19 cellular contexts compared by ENCODE assay signal in genomic region chr2:9373047-9373446, GRCh38. TPM values are rescaled to one million over a fixed set of nuclear protein-coding genes. Genes with fewer than 3 reads are reported as not detected.
DNase-seq lines count a peak whose midpoint lies in the region; ATAC-seq, FAIRE-seq and TF ChIP-seq lines count a peak whose summit lies in the region.
"Had no signal": no experiment of that assay in that cellular context is flagged by ENCODE, and none has a peak within 500 bp of the region (broad histone marks: within the 10 kb centered on the region; RNA-seq: fewer than 3 reads in every experiment).

No MANE protein-coding gene starts in this region.

- no peaks in the 10 kb centered on the region for H3K27me3 ChIP-seq in BLaER1 treated with 17β-estradiol and CSF1 and Interleukin-3, amounts not matched to agents 10 nM and 100 nM
- H3K27me3 ChIP-seq in HepG2 (ENCODE audit: control insufficient read depth in 1 of 2, insufficient read depth in 2 of 2, low read length in 2 of 2) (no peaks in the 10 kb centered on the region), esophagus muscularis mucosa (no peaks in the 10 kb centered on the region), ovary (no peaks in the 10 kb centered on the region)
- H3K27me3 ChIP-seq: Peyer's patch, uterus had no signal

- no peaks in the 10 kb centered on the region for H3K9me3 ChIP-seq in BLaER1 treated with 17β-estradiol and CSF1 and Interleukin-3, amounts not matched to agents 10 nM and 100 nM (replicated peaks in 1 of 11)
- no peaks in the 10 kb centered on the region for H3K9me3 ChIP-seq in HepG2 (ENCODE audit: low read length)
- no peaks in the 10 kb centered on the region for H3K9me3 ChIP-seq in esophagus muscularis mucosa
- no peaks in the 10 kb centered on the region for H3K9me3 ChIP-seq in ovary
- H3K9me3 ChIP-seq: Peyer's patch, uterus had no signal

- BruUV-seq in HepG2 (replicated peaks; lab: Mats Ljungman, UMichigan): no TSS peak

- intact Hi-C loops in HepG2 (cut with micrococcal nuclease; ENCODE audit: unreplicated experiment) (no loop called here), esophagus muscularis mucosa (cut with DNase I) (no loop called here), ovary (cut with DNase I) (loop anchor here in 2 of 4 donors (5.0 to 10.0 kb wide), 2 partner anchors 228 to 231 kb away; no protein-coding TSS in a partner anchor)

- peaks cover 0 to 33% (median 0%) of the 10 kb centered on the region in 11 experiments; a peak in 5 of 22 replicates for H4K20me1 ChIP-seq in BLaER1 treated with 17β-estradiol and CSF1 and Interleukin-3, amounts not matched to agents 10 nM and 100 nM
- H4K20me1 ChIP-seq in HepG2 (ENCODE audit: insufficient read depth, low read length): no peaks in the 10 kb centered on the region

- no peak overlapping the region for H3K4me3 ChIP-seq in BLaER1 treated with 17β-estradiol and CSF1 and Interleukin-3, amounts not matched to agents 10 nM and 100 nM
- H3K4me3 ChIP-seq in HepG2 (replicated peaks in 1 of 3; ENCODE audit: insufficient read depth in 1 of 3, low read depth in 2 of 3, low read length in 3 of 3): no peak overlapping the region
- H3K4me3 ChIP-seq in esophagus muscularis mucosa: no peak overlapping the region
- no peak overlapping the region for H3K4me3 ChIP-seq in ovary
- H3K4me3 ChIP-seq: Peyer's patch, uterus had no signal

- CTCF ChIA-PET in HepG2 (lab: Yijun Ruan, JAX; ENCODE audit: low intra/inter-chr PET ratio, low total read pairs): no interaction called here

- peaks cover 67 to 100% (median 80%) of the 10 kb centered on the region in 11 experiments for H3K36me3 ChIP-seq in BLaER1 treated with 17β-estradiol and CSF1 and Interleukin-3, amounts not matched to agents 10 nM and 100 nM
- H3K36me3 ChIP-seq in HepG2 (replicated peaks in 1 of 2; ENCODE audit: control insufficient read depth in 1 of 2, insufficient read depth in 2 of 2, low read length in 2 of 2) (peaks cover 6 to 23% of the 10 kb centered on the region in 2 experiments; a peak in 3 of 5 replicates), esophagus muscularis mucosa (peaks cover 9 to 99% (median 64%) of the 10 kb centered on the region in 4 donors), ovary (no peaks in the 10 kb centered on the region)
- H3K36me3 ChIP-seq: uterus had no signal

- peak; percentile 87 for DNase-seq in NCI-H510A treated with DMSO at 0.1 percent for 48 hours (lab: John Stamatoyannopoulos, UW)
- DNase-seq in HepG2 (ENCODE audit: low spot score): no peak
- no peak for DNase-seq in esophagus muscularis mucosa (ENCODE audit: extremely low spot score)
- DNase-seq in 8988T: no peak
- DNase-seq in ovary: no peak
- DNase-seq: ACHN; activated naive CD8-positive, alpha-beta T cell treated with anti-CD3 and anti-CD28 coated beads for 36 hours; activated T-cell treated with anti-CD3 and anti-CD28 coated beads, Interleukin-2, amount 50 U/mL, for 24 hours; head of caudate nucleus; NCI-H187 treated with DMSO at 0.1 percent for 48 hours; stimulated activated CD4-positive, alpha-beta T cell treated with anti-CD3 and anti-CD28 coated beads, Interleukin-15, amount 100 ng/mL, for 24 hours; uterus had no signal

- H3K27ac ChIP-seq in BLaER1 treated with 17β-estradiol and CSF1 and Interleukin-3, amounts not matched to agents 10 nM and 100 nM: peak overlapping the region in 6 of 11 experiments; percentile 17 to 63 (median 36); a peak in 9 of 22 replicates
- H3K27ac ChIP-seq in HepG2 (ENCODE audit: extremely low read length, insufficient read depth, low read length): no peak overlapping the region
- no peak overlapping the region for H3K27ac ChIP-seq in esophagus muscularis mucosa (replicated peaks in 1 of 4)
- H3K27ac ChIP-seq in ovary: no peak overlapping the region
- H3K27ac ChIP-seq: KMS-11, Peyer's patch, uterus had no signal

- TF ChIP-seq EP300 in HepG2 (IDR thresholded peaks at IDR 0.05; ENCODE audit: low read depth in 2 of 2, low read length in 2 of 2) (no peak), HepG2 (CRISPR knock-in tag; IDR thresholded peaks at IDR 0.05; ENCODE audit: borderline replicate concordance) (no peak), esophagus muscularis mucosa (IDR thresholded peaks at IDR 0.05) (no peak), ovary (IDR thresholded peaks at IDR 0.05) (no peak)

- TF ChIP-seq RAD21 in HepG2 (CRISPR knock-in tag; IDR thresholded peaks at IDR 0.05): no peak

- peak overlapping the region in 6 of 11 experiments; percentile 1 to 47 (median 12); a peak in 7 of 22 replicates for H3K9ac ChIP-seq in BLaER1 treated with 17β-estradiol and CSF1 and Interleukin-3, amounts not matched to agents 10 nM and 100 nM
- H3K9ac ChIP-seq in HepG2 (ENCODE audit: insufficient read depth, low read depth, low read length): no peak overlapping the region
- H3K9ac ChIP-seq: KMS-11 had no signal

- POLR2A ChIA-PET in HepG2 (lab: Yijun Ruan, JAX): interaction anchor here (1.0 kb wide), 1 partner anchor 14 kb away, joined by 3 read pairs; no protein-coding TSS in a partner anchor

- WGBS in HepG2 (ENCODE audit: low lambda C conversion rate): 98% methylated on average over 17 of the region's 17 CpGs
- WGBS in esophagus muscularis mucosa: 94% methylated on average over 17 of the region's 17 CpGs
- WGBS in ovary, 3 donors: 95 to 97% (median 97%) methylated on average over 17 of the region's 17 CpGs

- in situ Hi-C loops in HepG2 (cut with HindIII; ENCODE audit: extremely low pct_ligation_motif_present, low pct_unique_long_range_greater_than_20kb): loop anchor here (10.0 kb wide), 1 partner anchor 228 kb away; no protein-coding TSS in a partner anchor

- peak; percentile 67 for ATAC-seq in GM21786 (IDR thresholded peaks at IDR 0.05; ENCODE audit: unreplicated experiment)
- ATAC-seq in HepG2: no peak
- no peak for ATAC-seq in HG03439 (IDR thresholded peaks at IDR 0.05; ENCODE audit: unreplicated experiment)

- no peak overlapping the region for H2AFZ ChIP-seq in HepG2 (ENCODE audit: low read length)

- peak overlapping the region in 9 of 11 experiments; percentile 43 to 84 (median 69); a peak in 17 of 22 replicates for H3K4me2 ChIP-seq in BLaER1 treated with 17β-estradiol and CSF1 and Interleukin-3, amounts not matched to agents 10 nM and 100 nM
- no peak overlapping the region for H3K4me2 ChIP-seq in HepG2 (ENCODE audit: low read depth, low read length)
- H3K4me2 ChIP-seq: KMS-11 had no signal

- FAIRE-seq in HepG2 (lab: Jason Lieb, UNC): no peak
- FAIRE-seq: bronchial epithelial cell, islet of Langerhans had no signal

- no peaks in the 10 kb centered on the region for H3K79me2 ChIP-seq in HepG2 (ENCODE audit: insufficient read depth, low read length)

- TF ChIP-seq POLR2A in HepG2 (IDR thresholded peaks at IDR 0.05; ENCODE audit: insufficient read depth in 1 of 2, low read depth in 2 of 2, low read length in 2 of 2) (no peak), esophagus muscularis mucosa (IDR thresholded peaks at IDR 0.05; ENCODE audit: low read depth) (no peak), ovary (IDR thresholded peaks at IDR 0.05) (no peak)

- peaks cover 0 to 59% (median 51%) of the 10 kb centered on the region in 10 experiments; a peak in 17 of 20 replicates for H3K4me1 ChIP-seq in BLaER1 treated with 17β-estradiol and CSF1 and Interleukin-3, amounts not matched to agents 10 nM and 100 nM
- H3K4me1 ChIP-seq in HepG2 (ENCODE audit: insufficient read depth, low read length): peaks cover 27% of the 10 kb centered on the region
- H3K4me1 ChIP-seq in esophagus muscularis mucosa: peaks cover 0 to 12% (median 5%) of the 10 kb centered on the region in 4 donors
- no peaks in the 10 kb centered on the region for H3K4me1 ChIP-seq in ovary (ENCODE audit: insufficient read depth)
- H3K4me1 ChIP-seq: Peyer's patch had no signal

- TF ChIP-seq CTCF in HepG2 (CRISPR knock-in tag; IDR thresholded peaks at IDR 0.05) (no peak), esophagus muscularis mucosa (IDR thresholded peaks at IDR 0.05) (no peak), ovary (IDR thresholded peaks at IDR 0.05) (no peak)

RNA-seq across cellular contexts. Expression of gene ITGB1BP1, which starts 50.3 kb away (rescaled TPM):
- total RNA-seq in HepG2 (2016; rRNA removed; fragmentation: Illumina TruSeq; extraction: Trizol): 108 and 125 TPM in 2 replicates
- total RNA-seq in HepG2 (2016; cell fraction: cytosol; rRNA removed; fragmentation: Illumina TruSeq; extraction: Trizol; ENCODE audit: low read depth): 430 and 468 TPM in 2 replicates
- 111 and 112 TPM in 2 replicates for total RNA-seq in HepG2 (2016; cell fraction: insoluble cytoplasmic fraction; rRNA removed; fragmentation: Illumina TruSeq; extraction: Trizol)
- total RNA-seq in HepG2 (2016; cell fraction: membrane; rRNA removed; fragmentation: Illumina TruSeq; extraction: Trizol): 377 and 404 TPM in 2 replicates
- total RNA-seq in HepG2 (2016; cell fraction: nucleus; rRNA removed; fragmentation: Illumina TruSeq; extraction: Trizol): 50.0 and 51.9 TPM in 2 replicates
- 83.6 and 106 TPM in 2 replicates for polyA plus RNA-seq in HepG2 (2011; rRNA removed)
- polyA plus RNA-seq in HepG2 (2011; cell fraction: cytosol; rRNA removed): 45.2 and 54.1 TPM in 2 replicates
- 41.6 and 57.5 TPM in 2 replicates for polyA plus RNA-seq in HepG2 (2011; cell fraction: nucleus; rRNA removed)
- 89.6 and 111 TPM in 2 replicates for polyA plus RNA-seq in HepG2 (2012)
- 797 and 956 TPM in 2 replicates for polyA plus RNA-seq in HepG2 (2016; cell fraction: cytosol; fragmentation: Illumina TruSeq; extraction: Trizol; ENCODE audit: low read depth)
- polyA plus RNA-seq in HepG2 (2016; cell fraction: insoluble cytoplasmic fraction; fragmentation: Illumina TruSeq; extraction: Trizol; ENCODE audit: low read depth): 170 and 179 TPM in 2 replicates
- polyA plus RNA-seq in HepG2 (2016; cell fraction: membrane; fragmentation: Illumina TruSeq; extraction: Trizol; ENCODE audit: low read depth): 570 and 618 TPM in 2 replicates
- polyA plus RNA-seq in HepG2 (2016; cell fraction: nucleus; fragmentation: Illumina TruSeq; extraction: Trizol; ENCODE audit: insufficient read depth, low read depth): 135 and 136 TPM in 2 replicates
- 13.3 and 35.9 TPM in 2 replicates for polyA minus RNA-seq in HepG2 (2011; rRNA and poly(A)+ RNA removed; ENCODE audit: low replicate concordance)
- polyA minus RNA-seq in HepG2 (2011; cell fraction: cytosol; rRNA and poly(A)+ RNA removed): 17.3 and 20.8 TPM in 2 replicates
- 21.0 and 23.9 TPM in 2 replicates for polyA minus RNA-seq in HepG2 (2011; cell fraction: nucleus; rRNA and poly(A)+ RNA removed)
- total RNA-seq in esophagus muscularis mucosa: 10 to 100 TPM; 59.6 to 91.4 (median 66.1) TPM
- 10 to 100 TPM; 14.5 to 82.2 (median 64.5) TPM for total RNA-seq in ovary
- 10 to 100 TPM; 54.4 to 81.9 TPM for polyA plus RNA-seq in ovary

RNA-seq across cellular contexts. Expression of gene CPSF3, which starts 50.4 kb away (rescaled TPM):
- total RNA-seq in HepG2 (2016; rRNA removed; fragmentation: Illumina TruSeq; extraction: Trizol): 93.0 and 128 TPM in 2 replicates
- total RNA-seq in HepG2 (2016; cell fraction: cytosol; rRNA removed; fragmentation: Illumina TruSeq; extraction: Trizol; ENCODE audit: low read depth): 24.5 and 26.5 TPM in 2 replicates
- 91.7 and 127 TPM in 2 replicates for total RNA-seq in HepG2 (2016; cell fraction: insoluble cytoplasmic fraction; rRNA removed; fragmentation: Illumina TruSeq; extraction: Trizol)
- total RNA-seq in HepG2 (2016; cell fraction: membrane; rRNA removed; fragmentation: Illumina TruSeq; extraction: Trizol): 45.4 and 49.2 TPM in 2 replicates
- 50.4 and 54.8 TPM in 2 replicates for total RNA-seq in HepG2 (2016; cell fraction: nucleus; rRNA removed; fragmentation: Illumina TruSeq; extraction: Trizol)
- 15.5 and 19.8 TPM in 2 replicates for polyA plus RNA-seq in HepG2 (2011; rRNA removed)
- polyA plus RNA-seq in HepG2 (2011; cell fraction: cytosol; rRNA removed): 10.9 and 15.9 TPM in 2 replicates
- polyA plus RNA-seq in HepG2 (2011; cell fraction: nucleus; rRNA removed): 36.6 and 50.3 TPM in 2 replicates
- polyA plus RNA-seq in HepG2 (2012): 39.8 and 75.3 TPM in 2 replicates
- polyA plus RNA-seq in HepG2 (2016; cell fraction: cytosol; fragmentation: Illumina TruSeq; extraction: Trizol; ENCODE audit: low read depth): 14.0 and 15.0 TPM in 2 replicates
- 101 and 102 TPM in 2 replicates for polyA plus RNA-seq in HepG2 (2016; cell fraction: insoluble cytoplasmic fraction; fragmentation: Illumina TruSeq; extraction: Trizol; ENCODE audit: low read depth)
- 26.2 and 28.6 TPM in 2 replicates for polyA plus RNA-seq in HepG2 (2016; cell fraction: membrane; fragmentation: Illumina TruSeq; extraction: Trizol; ENCODE audit: low read depth)
- polyA plus RNA-seq in HepG2 (2016; cell fraction: nucleus; fragmentation: Illumina TruSeq; extraction: Trizol; ENCODE audit: insufficient read depth, low read depth): 54.3 and 60.5 TPM in 2 replicates
- polyA minus RNA-seq in HepG2 (2011; rRNA and poly(A)+ RNA removed; ENCODE audit: low replicate concordance): 13.4 and 22.8 TPM in 2 replicates
- 24.7 and 28.4 TPM in 2 replicates for polyA minus RNA-seq in HepG2 (2011; cell fraction: cytosol; rRNA and poly(A)+ RNA removed)
- polyA minus RNA-seq in HepG2 (2011; cell fraction: nucleus; rRNA and poly(A)+ RNA removed): 43.6 and 53.1 TPM in 2 replicates
- 10 to 100 TPM; 18.3 to 22.8 (median 20.7) TPM for total RNA-seq in esophagus muscularis mucosa
- total RNA-seq in ovary: 10 to 100 TPM; 14.8 to 24.6 (median 19.8) TPM
- 10 to 100 TPM; 11.8 to 25.0 TPM for polyA plus RNA-seq in ovary

Comparison
In these comparisons a context has a peak if more than half of its experiments do, and no peak if none do; other contexts are left out.
1. H3K27ac ChIP-seq: peak in BLaER1 treated with 17β-estradiol and CSF1 and Interleukin-3, amounts not matched to agents 10 nM and 100 nM (6 of 11); none in HepG2 (single experiment), esophagus muscularis mucosa (0 of 4) and ovary (0 of 2).